ENCODE assay signal across 17 cellular contexts in the genomic region with DNA sequence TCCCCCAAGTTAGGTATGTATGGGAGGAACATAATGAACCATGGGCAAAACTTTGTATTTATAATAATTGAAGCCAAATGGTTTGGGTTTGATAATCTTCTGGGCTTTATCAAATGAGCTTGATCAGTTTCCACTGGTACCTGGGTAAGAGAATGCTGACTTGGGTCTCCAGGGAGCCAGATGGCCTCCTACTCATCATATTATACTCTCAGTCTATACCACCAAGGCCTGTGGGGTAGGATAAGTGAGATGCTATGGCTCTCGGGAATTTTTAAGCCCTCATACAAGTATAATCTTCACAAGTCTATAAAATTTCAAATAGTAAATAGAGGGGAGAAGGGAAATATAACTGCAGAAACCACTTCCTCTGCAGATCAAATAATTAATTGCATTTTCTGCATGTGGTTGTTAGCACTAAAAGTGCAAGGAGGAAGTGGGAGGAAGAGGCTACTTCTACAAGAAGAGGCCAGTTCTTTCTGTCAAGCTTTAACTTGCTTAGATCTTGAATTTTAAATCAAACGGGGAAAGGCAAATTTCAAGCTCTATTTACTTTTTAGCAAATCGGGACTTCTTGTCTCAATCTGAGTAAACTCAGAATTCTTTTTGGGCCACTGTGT.
DNase-seq lines count a peak whose midpoint lies in the region; ATAC-seq and TF ChIP-seq lines count a peak whose summit lies in the region.
"Had no signal": no experiment of that assay in that cellular context is flagged by ENCODE, and none has a peak within 500 bp of the region (broad histone marks: within the 10 kb centered on the region; RNA-seq: fewer than 3 reads in every experiment).

No MANE protein-coding gene starts in this region.

- no peaks in the 10 kb centered on the region for H3F3A ChIP-seq in smooth muscle cell (ENCODE audit: low read depth)

- no peak for TF ChIP-seq POLR2A in Peyer's patch (IDR thresholded peaks at IDR 0.05)

- ATAC-seq in GM19395 (IDR thresholded peaks at IDR 0.05; ENCODE audit: unreplicated experiment) (peak; percentile 56), HG03175 (IDR thresholded peaks at IDR 0.05; ENCODE audit: unreplicated experiment) (peak; percentile 78)
- ATAC-seq: naive thymus-derived CD8-positive, alpha-beta T cell; upper lobe of right lung had no signal

- H4K20me1 ChIP-seq in OCI-LY3 (ENCODE audit: insufficient read depth, low read length) (no peaks in the 10 kb centered on the region), smooth muscle cell (ENCODE audit: low read depth) (no peaks in the 10 kb centered on the region)

- H3K4me3 ChIP-seq in OCI-LY3 (ENCODE audit: low read length) (no peak overlapping the region), smooth muscle cell (no peak overlapping the region), Peyer's patch (no peak overlapping the region)
- H3K4me3 ChIP-seq: adrenal gland, cardiac muscle cell, GM23248, upper lobe of right lung had no signal

- 81% methylated on average over 3 of the region's 3 CpGs for WGBS in smooth muscle cell (ENCODE audit: low lambda C conversion rate)

- no peaks in the 10 kb centered on the region for H3K79me2 ChIP-seq in OCI-LY3 (ENCODE audit: low read length)
- H3K79me2 ChIP-seq in smooth muscle cell (ENCODE audit: low read depth) = no peaks in the 10 kb centered on the region

- H3K27me3 ChIP-seq in OCI-LY3 (ENCODE audit: low read depth, low read length) (no peaks in the 10 kb centered on the region), smooth muscle cell (ENCODE audit: low read depth) (no peaks in the 10 kb centered on the region), Peyer's patch (no peaks in the 10 kb centered on the region)
- H3K27me3 ChIP-seq: adrenal gland, cardiac muscle cell, upper lobe of right lung had no signal

- H3K4me1 ChIP-seq in OCI-LY3 (ENCODE audit: low read length) (peaks cover 14% of the 10 kb centered on the region), smooth muscle cell (ENCODE audit: low read depth) (peaks cover 33% of the 10 kb centered on the region), Peyer's patch (no peaks in the 10 kb centered on the region)
- H3K4me1 ChIP-seq: adrenal gland, upper lobe of right lung had no signal

- H3K9ac ChIP-seq in OCI-LY3 (ENCODE audit: low read length) = no peak overlapping the region
- no peak overlapping the region for H3K9ac ChIP-seq in smooth muscle cell (ENCODE audit: low read depth)
- H3K9ac ChIP-seq: GM23248 had no signal

- H3K27ac ChIP-seq in OCI-LY3 (ENCODE audit: low read length) = peak overlapping the region; percentile 19; the same call in 1 of the 2 replicates
- no peak overlapping the region for H3K27ac ChIP-seq in smooth muscle cell (ENCODE audit: low read depth)
- H3K27ac ChIP-seq in Peyer's patch = no peak overlapping the region
- H3K27ac ChIP-seq: adrenal gland, cardiac muscle cell, GM23248, upper lobe of right lung had no signal

- peak; percentile 37 for DNase-seq in CD1c-positive myeloid dendritic cell (ENCODE audit: extremely low spot score)
- DNase-seq in effector CD8-positive, alpha-beta T cell (lab: John Stamatoyannopoulos, UW) = no peak
- no peak for DNase-seq in smooth muscle cell (lab: John Stamatoyannopoulos, UW; ENCODE audit: unreplicated experiment)
- DNase-seq in NCI-H187 (lab: John Stamatoyannopoulos, UW) = no peak
- no peak for DNase-seq in Peyer's patch
- DNase-seq: CD4-positive, alpha-beta memory T cell; DMS79; GM23248; head of caudate nucleus; naive thymus-derived CD8-positive, alpha-beta T cell; NCI-H1092; upper lobe of right lung had no signal

- peak overlapping the region; percentile 61 for H3K4me2 ChIP-seq in OCI-LY3 (ENCODE audit: low read length)
- H3K4me2 ChIP-seq in smooth muscle cell = no peak overlapping the region

- H3K36me3 ChIP-seq in OCI-LY3 (replicated peaks; ENCODE audit: low read depth, low read length) (no peaks in the 10 kb centered on the region), smooth muscle cell (ENCODE audit: low read depth) (no peaks in the 10 kb centered on the region), Peyer's patch (no peaks in the 10 kb centered on the region)
- H3K36me3 ChIP-seq: adrenal gland, cardiac muscle cell, upper lobe of right lung had no signal

- H3K9me3 ChIP-seq in OCI-LY3 (ENCODE audit: insufficient read depth, low read length) = no peaks in the 10 kb centered on the region
- H3K9me3 ChIP-seq in smooth muscle cell (replicated peaks; ENCODE audit: low read depth) = no peaks in the 10 kb centered on the region
- H3K9me3 ChIP-seq in Peyer's patch = no peaks in the 10 kb centered on the region
- H3K9me3 ChIP-seq: adrenal gland, upper lobe of right lung had no signal

- H2AFZ ChIP-seq in OCI-LY3 (ENCODE audit: low read depth, low read length) (no peak overlapping the region), smooth muscle cell (ENCODE audit: low read depth) (no peak overlapping the region)
- H2AFZ ChIP-seq: GM23248 had no signal

- no peak for TF ChIP-seq CTCF in OCI-LY3 (IDR thresholded peaks at IDR 0.05; ENCODE audit: low read depth, low read length)
- TF ChIP-seq CTCF in smooth muscle cell (IDR thresholded peaks at IDR 0.05; ENCODE audit: borderline replicate concordance, insufficient read depth, poor library complexity, severe bottlenecking) = no peak
- no peak for TF ChIP-seq CTCF in Peyer's patch (IDR thresholded peaks at IDR 0.05)
